8 cellular contexts compared by ENCODE assay signal in genomic region chr2:61793389-61793836, GRCh38.
DNase-seq lines count a peak whose midpoint lies in the region; ATAC-seq and TF ChIP-seq lines count a peak whose summit lies in the region.

No MANE protein-coding gene starts in this region.

- peaks cover 6% of the 10 kb centered on the region for H3K4me1 Mint-ChIP-seq in activated naive CD4-positive, alpha-beta T cell treated with anti-CD3 and anti-CD28 coated beads for 36 hours (ENCODE audit: low read depth)

- no peaks in the 10 kb centered on the region for H3K9me3 Mint-ChIP-seq in activated naive CD4-positive, alpha-beta T cell treated with anti-CD3 and anti-CD28 coated beads for 36 hours

- no peak overlapping the region for H3K4me3 ChIP-seq in prostate gland
- no peak overlapping the region for H3K4me3 ChIP-seq in uterus

- 19% methylated on average over 20 of the region's 20 CpGs for WGBS in prostate gland

- no peak for DNase-seq in Right ventricle myocardium inferior (ENCODE audit: missing footprints)
- DNase-seq in cardiac septum (ENCODE audit: low spot score): no peak
- peak; percentile 31 for DNase-seq in HK-2 (ENCODE audit: unreplicated experiment)
- peak; percentile 9 for DNase-seq in SHP77 treated with DMSO at 0.1 percent for 48 hours (lab: John Stamatoyannopoulos, UW)
- DNase-seq in activated naive CD4-positive, alpha-beta T cell treated with anti-CD3 and anti-CD28 coated beads for 36 hours: peak; percentile 84
- peak; percentile 22 to 80 (median 57) for DNase-seq in head of caudate nucleus
- peak; percentile 49 for DNase-seq in prostate gland (ENCODE audit: low spot score)
- peak in 1 of 2 donors; percentile 48 for DNase-seq in uterus

- H3K27me3 ChIP-seq in prostate gland (replicated peaks; ENCODE audit: insufficient read depth): no peaks in the 10 kb centered on the region
- H3K27me3 ChIP-seq in uterus: no peaks in the 10 kb centered on the region

- H3K36me3 Mint-ChIP-seq in activated naive CD4-positive, alpha-beta T cell treated with anti-CD3 and anti-CD28 coated beads for 36 hours (ENCODE audit: low read depth): no peaks in the 10 kb centered on the region

- no peak overlapping the region for H3K27ac Mint-ChIP-seq in activated naive CD4-positive, alpha-beta T cell treated with anti-CD3 and anti-CD28 coated beads for 36 hours

- CTCF ChIA-PET in activated naive CD4-positive, alpha-beta T cell treated with anti-CD3 and anti-CD28 coated beads for 36 hours (lab: Charles Lee): interaction anchor here (0.7 to 1.0 kb wide), 6 partner anchors 11 to 641 kb away, joined by 3 to 4 read pairs (median 3); no protein-coding TSS in a partner anchor

- peak overlapping the region; percentile 47 for H3K4me3 Mint-ChIP-seq in activated naive CD4-positive, alpha-beta T cell treated with anti-CD3 and anti-CD28 coated beads for 36 hours

- H3K27ac ChIP-seq in prostate gland (no peak overlapping the region), uterus (no peak overlapping the region)

- no peaks in the 10 kb centered on the region for H3K9me3 ChIP-seq in prostate gland
- H3K9me3 ChIP-seq in uterus: no peaks in the 10 kb centered on the region

- H3K36me3 ChIP-seq in prostate gland (no peaks in the 10 kb centered on the region), uterus (no peaks in the 10 kb centered on the region)

- no peaks in the 10 kb centered on the region for H3K27me3 Mint-ChIP-seq in activated naive CD4-positive, alpha-beta T cell treated with anti-CD3 and anti-CD28 coated beads for 36 hours (ENCODE audit: low read depth)

- no peaks in the 10 kb centered on the region for H3K4me1 ChIP-seq in prostate gland (replicated peaks)
- H3K4me1 ChIP-seq in uterus: no peaks in the 10 kb centered on the region

- ATAC-seq in Right ventricle myocardium inferior: peak; percentile 72

- TF ChIP-seq CTCF in prostate gland (IDR thresholded peaks at IDR 0.05): peak in 3 of 4 experiments; percentile 53 to 61 (median 60)
- peak in 3 of 4 experiments; percentile 20 to 39 (median 21) for TF ChIP-seq CTCF in uterus (IDR thresholded peaks at IDR 0.05)

- TF ChIP-seq POLR2A in prostate gland (IDR thresholded peaks at IDR 0.05) (no peak), uterus (IDR thresholded peaks at IDR 0.05) (no peak)

- intact Hi-C loops in Right ventricle myocardium inferior (cut with DNase I): loop anchor here (10.0 kb wide), 1 partner anchor 259 kb away; the partner anchor contains the start of gene XPO1
- intact Hi-C loops in cardiac septum (cut with DNase I): no loop called here
- intact Hi-C loops in activated naive CD4-positive, alpha-beta T cell treated with anti-CD3 and anti-CD28 coated beads for 36 hours (cut with micrococcal nuclease): loop anchor here (1.0 to 2.0 kb wide), 2 partner anchors 367 to 658 kb away; no protein-coding TSS in a partner anchor
- intact Hi-C loops in head of caudate nucleus (cut with DNase I): no loop called here
- intact Hi-C loops in prostate gland (cut with DNase I): no loop called here
- intact Hi-C loops in uterus (cut with DNase I; ENCODE audit: low total_unique reads): no loop called here

Comparison
In these comparisons a context has a peak if more than half of its experiments do, and no peak if none do; other contexts are left out.
1. intact Hi-C loops: an anchor here in Right ventricle myocardium inferior (10.0 kb wide) and activated naive CD4-positive, alpha-beta T cell treated with anti-CD3 and anti-CD28 coated beads for 36 hours (1.0 to 2.0 kb wide); none called in cardiac septum, head of caudate nucleus, prostate gland and uterus.
2. DNase-seq: peak in HK-2 (single experiment), SHP77 treated with DMSO at 0.1 percent for 48 hours (single experiment), activated naive CD4-positive, alpha-beta T cell treated with anti-CD3 and anti-CD28 coated beads for 36 hours (single experiment), head of caudate nucleus (42 of 42) and prostate gland (single experiment); none in Right ventricle myocardium inferior (single experiment) and cardiac septum (single experiment).